In the genomic region with DNA sequence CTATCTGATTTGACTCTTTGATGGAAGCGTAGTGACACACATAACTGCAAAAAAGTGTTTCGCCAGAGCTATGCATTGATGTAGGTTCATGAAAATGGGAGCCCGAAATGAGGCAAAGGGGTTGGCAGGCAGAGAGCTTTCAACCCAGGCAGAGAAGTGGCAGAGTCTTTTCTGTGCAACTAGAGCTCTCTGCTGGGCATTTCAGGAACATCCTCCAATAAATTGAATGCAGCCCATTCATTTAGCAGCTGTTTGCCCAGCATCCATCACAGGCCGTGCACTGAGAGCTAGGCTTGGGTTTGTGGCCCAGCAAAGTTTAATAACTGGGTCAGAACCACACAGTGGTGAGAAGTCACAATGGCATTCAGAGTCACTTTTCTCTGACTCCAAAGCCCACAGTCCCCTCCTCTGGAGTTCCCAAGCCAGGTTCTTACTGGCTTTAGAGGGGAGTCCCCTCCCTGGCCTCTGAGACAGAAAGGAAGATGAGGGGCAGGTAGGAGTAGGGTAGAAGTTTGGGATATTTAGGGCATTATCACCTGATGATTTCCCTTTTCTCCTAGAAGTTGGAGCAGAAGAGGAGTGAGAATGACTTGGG, we compare ENCODE assay signal across 9 cellular contexts. TPM values are rescaled to one million over a fixed set of nuclear protein-coding genes. Genes with fewer than 3 reads are reported as not detected.
A peak's percentile ranks its signal among the peaks of the same experiment; 100 is the strongest.
DNase-seq lines count a peak whose midpoint lies in the region; ATAC-seq and TF ChIP-seq lines count a peak whose summit lies in the region.
"Had no signal": no experiment of that assay in that cellular context is flagged by ENCODE, and none has a peak within 500 bp of the region (broad histone marks: within the 10 kb centered on the region; RNA-seq: fewer than 3 reads in every experiment).

No MANE protein-coding gene starts in this region.

- H3K27ac Mint-ChIP-seq in brain = peak overlapping the region in 1 of 5 experiments; percentile 11

- peak; percentile 61 to 67 for TF ChIP-seq CTCF in brain (conservative IDR thresholded peaks at IDR 0.05)

- H3K9me3 Mint-ChIP-seq in brain = no peaks in the 10 kb centered on the region

- H3K27me3 Mint-ChIP-seq in brain = peaks cover 7% of the 10 kb centered on the region

- no peaks in the 10 kb centered on the region for H3K36me3 Mint-ChIP-seq in brain

- no peaks in the 10 kb centered on the region for H3K36me3 ChIP-seq in H7 (replicated peaks; ENCODE audit: control insufficient read depth, insufficient read depth, low read length)

- TF ChIP-seq POLR2A in GM18505 (IDR thresholded peaks at IDR 0.05; ENCODE audit: borderline replicate concordance, extremely low read depth, insufficient read depth, insufficient read length) = no peak

- DNase-seq in COR-L47 (lab: John Stamatoyannopoulos, UW) (peak; percentile 25), H7 (peak; percentile 59), NCI-H69 (lab: John Stamatoyannopoulos, UW) (peak; percentile 55), medulla oblongata (ENCODE audit: extremely low spot score) (peak; percentile 92)
- no peak for DNase-seq in activated naive CD4-positive, alpha-beta T cell (lab: John Stamatoyannopoulos, UW)

- no peaks in the 10 kb centered on the region for H3K4me1 Mint-ChIP-seq in brain

- no peaks in the 10 kb centered on the region for H3K27me3 ChIP-seq in H7 (ENCODE audit: control insufficient read depth, insufficient read depth, low read length)

- no peak overlapping the region for H3K4me3 ChIP-seq in H7 (ENCODE audit: insufficient read depth, low read depth, low read length)
- H3K4me3 ChIP-seq: SK-N-MC had no signal

- ATAC-seq in HG02642 (IDR thresholded peaks at IDR 0.05; ENCODE audit: poor library complexity, unreplicated experiment) (no peak), GM18505 (IDR thresholded peaks at IDR 0.05; ENCODE audit: unreplicated experiment) (no peak)

- H3K4me3 Mint-ChIP-seq in brain = no peak overlapping the region

RNA-seq across cellular contexts. Expression of gene ELMO2, which starts 31.8 kb away (rescaled TPM):
- 34.2 and 36.8 TPM in 2 replicates for total RNA-seq in H7 (2014; rRNA removed; shearing (Covaris generic))
- polyA plus RNA-seq in brain (ENCODE audit: insufficient read depth, low read depth, low replicate concordance) = 63.0 TPM

Comparison
In these comparisons a context has a peak if more than half of its experiments do, and no peak if none do; other contexts are left out.
1. DNase-seq: peak in COR-L47 (single experiment), H7 (single experiment), NCI-H69 (single experiment) and medulla oblongata (single experiment); none in activated naive CD4-positive, alpha-beta T cell (0 of 4).